In genomic region chrX:112851806-112852205, GRCh38 we compare ENCODE assay signal across 8 cellular contexts. TPM values are rescaled to one million over a fixed set of nuclear protein-coding genes. Genes with fewer than 3 reads are reported as not detected.
A peak's percentile ranks its signal among the peaks of the same experiment; 100 is the strongest.
DNase-seq lines count a peak whose midpoint lies in the region; ATAC-seq and TF ChIP-seq lines count a peak whose summit lies in the region.

No MANE protein-coding gene starts in this region.

- TF ChIP-seq POLR2A in suprapubic skin (IDR thresholded peaks at IDR 0.05) = no peak

- 33% methylated on average over 4 of the region's 4 CpGs for WGBS in suprapubic skin

- ATAC-seq in GM18511 (IDR thresholded peaks at IDR 0.05; ENCODE audit: unreplicated experiment) (peak; percentile 74), GM21825 (IDR thresholded peaks at IDR 0.05; ENCODE audit: unreplicated experiment) (peak; percentile 73)

- no peak overlapping the region for H3K4me3 ChIP-seq in suprapubic skin

- DNase-seq in M059J (ENCODE audit: low read depth) (peak; percentile 66), medulla oblongata (ENCODE audit: extremely low spot score) (peak; percentile 11), NOMO-1 (lab: John Stamatoyannopoulos, UW; ENCODE audit: unreplicated experiment in 2 of 2) (no peak), NCI-H1436 (lab: John Stamatoyannopoulos, UW) (no peak), suprapubic skin (ENCODE audit: low spot score in 2 of 2) (no peak), EL (no peak)

- H3K9me3 ChIP-seq in suprapubic skin = no peaks in the 10 kb centered on the region

- no peak for TF ChIP-seq EP300 in suprapubic skin (IDR thresholded peaks at IDR 0.05)

- no peak overlapping the region for H3K27ac ChIP-seq in suprapubic skin

- H3K4me1 ChIP-seq in suprapubic skin = peaks cover 4% of the 10 kb centered on the region

- TF ChIP-seq CTCF in suprapubic skin (IDR thresholded peaks at IDR 0.05) = no peak

- H3K27me3 ChIP-seq in suprapubic skin = no peaks in the 10 kb centered on the region

- H3K36me3 ChIP-seq in suprapubic skin = no peaks in the 10 kb centered on the region

RNA-seq across cellular contexts. Expression of gene AMOT, which starts 11.2 kb away (rescaled TPM):
- total RNA-seq in M059J (2014; rRNA removed; shearing (Covaris generic)) = 6.7 and 8.9 TPM in 2 replicates
- 10 to 100 TPM in 3 of 4 donors, 1 to 10 TPM in 1; 4.8 to 20.4 (median 11.8) TPM for total RNA-seq in suprapubic skin

Comparison
In these comparisons a context has a peak if more than half of its experiments do, and no peak if none do; other contexts are left out.
1. DNase-seq: peak in M059J (single experiment) and medulla oblongata (single experiment); none in NOMO-1 (0 of 2), NCI-H1436 (single experiment), suprapubic skin (0 of 2) and EL (single experiment).